In the genomic region with DNA sequence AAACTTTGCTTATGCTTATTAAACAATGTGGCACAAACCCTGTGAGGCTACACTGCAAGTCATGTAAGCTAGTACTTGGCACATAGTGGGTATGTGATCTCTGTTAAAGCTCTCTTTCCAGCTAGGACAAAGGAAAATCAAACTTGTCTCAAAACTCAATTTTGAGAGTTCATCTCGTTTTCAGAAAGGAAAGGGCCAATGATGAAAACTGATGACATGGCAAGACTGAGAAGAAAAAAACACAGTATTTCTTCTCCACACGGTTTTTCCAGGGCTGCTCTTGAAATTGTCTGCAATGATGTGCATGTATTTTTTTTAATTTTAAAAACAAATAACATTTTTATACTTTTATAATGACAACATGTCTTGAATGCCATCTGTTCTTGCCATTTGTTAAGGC, we compare ENCODE assay signal across 21 cellular contexts.
DNase-seq lines count a peak whose midpoint lies in the region; ATAC-seq, FAIRE-seq and TF ChIP-seq lines count a peak whose summit lies in the region.
"Had no signal": no experiment of that assay in that cellular context is flagged by ENCODE, and none has a peak within 500 bp of the region (broad histone marks: within the 10 kb centered on the region; RNA-seq: fewer than 3 reads in every experiment).

No MANE protein-coding gene starts in this region.

- no peaks in the 10 kb centered on the region for H3K9me1 ChIP-seq in IMR-90 (ENCODE audit: insufficient read depth, low read length)

- under 1% methylated on average over 2 of the region's 2 CpGs for WGBS in A549 (ENCODE audit: missing lambda C conversion rate)
- WGBS in IMR-90 (ENCODE audit: extremely low coverage in 2 of 2, insufficient read length in 1 of 2), 2 experiments, result no CpG with 5 or more reads among the region's 2 CpGs

- no peak overlapping the region for H2AK9ac ChIP-seq in IMR-90 (replicated peaks; ENCODE audit: low read depth, low read length, poor library complexity)

- intact Hi-C loops in IMR-90 (cut with micrococcal nuclease) (no loop called here), PC-3 (cut with micrococcal nuclease) (no loop called here)

- no peaks in the 10 kb centered on the region for H3K79me2 ChIP-seq in PC-3 (ENCODE audit: low read length)

- H2BK15ac ChIP-seq in IMR-90 (ENCODE audit: low read depth, low read length), result no peak overlapping the region

- H2AFZ ChIP-seq in IMR-90 (replicated peaks; ENCODE audit: low read length, poor library complexity) (no peak overlapping the region), PC-3 (ENCODE audit: low read length) (no peak overlapping the region)

- H3K36me3 ChIP-seq in IMR-90 (ENCODE audit: control insufficient read depth, insufficient read depth, low read length) (no peaks in the 10 kb centered on the region), PC-3 (ENCODE audit: low read depth, low read length) (no peaks in the 10 kb centered on the region)
- H3K36me3 ChIP-seq: BLaER1, HAP-1 had no signal

- TF ChIP-seq CTCF in A549 (IDR thresholded peaks at IDR 0.05) (no peak), IMR-90 (conservative IDR thresholded peaks at IDR 0.05; ENCODE audit: low read depth, low read length) (no peak), PC-3 (conservative IDR thresholded peaks at IDR 0.05; ENCODE audit: low read depth, low read length) (no peak)

- H3K4ac ChIP-seq in IMR-90 (ENCODE audit: low read depth, low read length), result no peak overlapping the region

- no peaks in the 10 kb centered on the region for H3K9me2 ChIP-seq in PC-3 (replicated peaks; ENCODE audit: low read length)

- no peak overlapping the region for H2AK5ac ChIP-seq in IMR-90 (ENCODE audit: low read depth, low read length)

- H3F3A ChIP-seq in PC-3 (ENCODE audit: low read length, unreplicated experiment), result no peaks in the 10 kb centered on the region

- ATAC-seq in A549, result no peak
- no peak for ATAC-seq in IMR-90 (ENCODE audit: low read depth)
- ATAC-seq in HG03378 (IDR thresholded peaks at IDR 0.05; ENCODE audit: unreplicated experiment), result no peak
- ATAC-seq in HG02678 (IDR thresholded peaks at IDR 0.05; ENCODE audit: unreplicated experiment), result no peak
- no peak for ATAC-seq in PC-3
- ATAC-seq: CD8-positive, alpha-beta T cell had no signal

- H2BK120ac ChIP-seq in IMR-90 (ENCODE audit: low read depth, low read length), result no peak overlapping the region

- no peak overlapping the region for H3K56ac ChIP-seq in IMR-90 (ENCODE audit: extremely low read depth, insufficient read depth, low read length)

- TF ChIP-seq EP300 in A549 (IDR thresholded peaks at IDR 0.05), result no peak

- CTCF ChIA-PET in A549 (lab: Yijun Ruan, JAX), result interaction anchor here (1.4 kb wide), 1 partner anchor 397 kb away, joined by 5 read pairs; no protein-coding TSS in a partner anchor
- CTCF ChIA-PET in IMR-90 (lab: Yijun Ruan, JAX), result no interaction called here
- CTCF ChIA-PET in PC-3 (lab: Charles Lee), result no interaction called here

- no peaks in the 10 kb centered on the region for H4K20me1 ChIP-seq in IMR-90 (ENCODE audit: insufficient read depth, low read length)
- H4K20me1 ChIP-seq in PC-3 (ENCODE audit: low read length), result no peaks in the 10 kb centered on the region
- H4K20me1 ChIP-seq: BLaER1 had no signal

- H4K8ac ChIP-seq in IMR-90 (ENCODE audit: low read depth in 2 of 2, low read length in 2 of 2), result no peak overlapping the region

- no peaks in the 10 kb centered on the region for H3K4me1 ChIP-seq in A549
- no peaks in the 10 kb centered on the region for H3K4me1 ChIP-seq in IMR-90 (ENCODE audit: control insufficient read depth, insufficient read depth, low read length)
- H3K4me1 ChIP-seq in PC-3 (ENCODE audit: insufficient read depth, low read length), result peaks cover 17% of the 10 kb centered on the region
- H3K4me1 ChIP-seq: Caco-2, HAP-1 had no signal

- H4K5ac ChIP-seq in IMR-90 (ENCODE audit: low read depth, low read length), result no peak overlapping the region

- no peaks in the 10 kb centered on the region for H3K27me3 ChIP-seq in IMR-90 (ENCODE audit: control insufficient read depth, insufficient read depth, low read length)
- H3K27me3 ChIP-seq in PC-3 (ENCODE audit: low read length), result no peaks in the 10 kb centered on the region
- H3K27me3 ChIP-seq: BLaER1 had no signal

- H3K14ac ChIP-seq in IMR-90 (replicated peaks; ENCODE audit: low read depth, low read length), result no peak overlapping the region

- H3K18ac ChIP-seq in IMR-90 (ENCODE audit: low read depth, low read length), result no peak overlapping the region

- POLR2A ChIA-PET in A549 (lab: Yijun Ruan, JAX) (no interaction called here), IMR-90 (lab: Charles Lee; ENCODE audit: unreplicated experiment) (no interaction called here), PC-3 (lab: Charles Lee; ENCODE audit: unreplicated experiment) (no interaction called here)

- no peak overlapping the region for H3K23ac ChIP-seq in IMR-90 (ENCODE audit: low read depth, low read length)

- dilution Hi-C loops in IMR-90 (cut with HindIII; ENCODE audit: low sequenced_read_pairs, unreplicated experiment), result no loop called here

- in situ Hi-C loops in IMR-90 (cut with MboI; ENCODE audit: low sequenced_read_pairs), result no loop called here

- H4K91ac ChIP-seq in IMR-90 (ENCODE audit: insufficient read depth, low read depth, low read length), result no peak overlapping the region

- BruUV-seq in IMR-90 (replicated peaks; lab: Mats Ljungman, UMichigan) (no TSS peak), PC-3 (replicated peaks; lab: Mats Ljungman, UMichigan) (no TSS peak)

- H2BK20ac ChIP-seq in IMR-90 (ENCODE audit: low read depth, low read length), result no peak overlapping the region

- H3K27ac ChIP-seq in A549, result no peak overlapping the region
- H3K27ac ChIP-seq in IMR-90 (ENCODE audit: insufficient read depth, low read length), result no peak overlapping the region
- no peak overlapping the region for H3K27ac ChIP-seq in PC-3 (ENCODE audit: low read length)
- H3K27ac ChIP-seq: BLaER1, C4-2B had no signal

- TF ChIP-seq POLR2A in A549 (IDR thresholded peaks at IDR 0.05; ENCODE audit: low read length), result no peak
- no peak for TF ChIP-seq POLR2A in IMR-90 (IDR thresholded peaks at IDR 0.05; ENCODE audit: low read depth, low read length)

- TF ChIP-seq RAD21 in A549 (conservative IDR thresholded peaks at IDR 0.05 in 1 of 2, IDR thresholded peaks at IDR 0.05 in 1 of 2), result no peak
- no peak for TF ChIP-seq RAD21 in IMR-90 (IDR thresholded peaks at IDR 0.05; ENCODE audit: low read length)

- no peak overlapping the region for H3K9ac ChIP-seq in IMR-90 (ENCODE audit: low read depth, low read length)
- H3K9ac ChIP-seq in PC-3 (ENCODE audit: low read length), result no peak overlapping the region
- H3K9ac ChIP-seq: BLaER1 had no signal

- H3K9me3 ChIP-seq in A549 (no peaks in the 10 kb centered on the region), IMR-90 (ENCODE audit: control insufficient read depth, insufficient read depth, low read length) (peaks cover 2% of the 10 kb centered on the region; the same call in 1 of the 2 replicates), PC-3 (ENCODE audit: low read length) (no peaks in the 10 kb centered on the region)
- H3K9me3 ChIP-seq: BLaER1, Caco-2, HAP-1 had no signal

- DNase-seq in A549 (ENCODE audit: low read depth in 1 of 2, low spot score in 1 of 2) (no peak), IMR-90 (no peak), NCI-H1694 treated with DMSO at 0.1 percent for 48 hours (lab: John Stamatoyannopoulos, UW) (peak; percentile 58), superior temporal gyrus (ENCODE audit: extremely low spot score) (peak; percentile 30), PC-3 (no peak)
- DNase-seq: 8988T; Caco-2; CD4-positive, CD25-positive, alpha-beta regulatory T cell; CD8-positive, alpha-beta T cell; DMS153; DND-41; GOT3; HFFc6 had no signal

- FAIRE-seq in A549 (lab: Jason Lieb, UNC), result no peak
- FAIRE-seq: G401.6, GM12892, H54 had no signal

- no peaks in the 10 kb centered on the region for H3K79me1 ChIP-seq in IMR-90 (ENCODE audit: low read depth in 1 of 2, low read length in 2 of 2)

- H2BK5ac ChIP-seq in IMR-90 (ENCODE audit: low read depth, low read length, poor library complexity, severe bottlenecking), result no peak overlapping the region

- H3K4me2 ChIP-seq in A549, result no peak overlapping the region
- H3K4me2 ChIP-seq in IMR-90 (ENCODE audit: low read depth, low read length), result no peak overlapping the region
- no peak overlapping the region for H3K4me2 ChIP-seq in PC-3 (ENCODE audit: low read length)
- H3K4me2 ChIP-seq: BLaER1 had no signal

- H3K4me3 ChIP-seq in A549 (no peak overlapping the region), IMR-90 (ENCODE audit: insufficient read depth, low read depth, low read length) (no peak overlapping the region), PC-3 (ENCODE audit: low read length) (no peak overlapping the region)
- H3K4me3 ChIP-seq: BLaER1, HAP-1 had no signal

TF ChIP-seq in A549, 52 proteins besides CTCF, POLR2A, EP300 and RAD21:
- peak; percentile 80 for TF ChIP-seq MAFK (IDR thresholded peaks at IDR 0.05; ENCODE audit: partially characterized antibody)
- TF ChIP-seq HOXB5 (CRISPR knock-in tag; IDR thresholded peaks at IDR 0.05), result no peak

TF ChIP-seq in IMR-90, 13 proteins besides CTCF, POLR2A, EP300 and RAD21:
- TF ChIP-seq MAFK (IDR thresholded peaks at IDR 0.05; ENCODE audit: low read depth, low read length), result peak; percentile 69
- TF ChIP-seq BHLHE40 (IDR thresholded peaks at IDR 0.05; ENCODE audit: low read depth, low read length), result no peak
- TF ChIP-seq CEBPB (IDR thresholded peaks at IDR 0.05; ENCODE audit: low read depth, low read length), result no peak

Comparison
In these comparisons a context has a peak if more than half of its experiments do, and no peak if none do; other contexts are left out.
1. DNase-seq: peak in NCI-H1694 treated with DMSO at 0.1 percent for 48 hours (single experiment) and superior temporal gyrus (single experiment); none in A549 (0 of 2), IMR-90 (single experiment) and PC-3 (single experiment).